9 cellular contexts compared by ENCODE assay signal in genomic region chr18:55401638-55402191, GRCh38.
DNase-seq lines count a peak whose midpoint lies in the region; ATAC-seq and TF ChIP-seq lines count a peak whose summit lies in the region.
"Had no signal": no experiment of that assay in that cellular context is flagged by ENCODE, and none has a peak within 500 bp of the region (broad histone marks: within the 10 kb centered on the region; RNA-seq: fewer than 3 reads in every experiment).

No MANE protein-coding gene starts in this region.

- peak overlapping the region in 1 of 4 donors; percentile 28 for H3K4me3 ChIP-seq in Peyer's patch
- H3K4me3 ChIP-seq in aorta (ENCODE audit: low read length in 2 of 2) = peak overlapping the region; percentile 46 to 89

- peaks cover 4% of the 10 kb centered on the region for H3K27me3 Mint-ChIP-seq in nephron (ENCODE audit: low read depth)
- H3K27me3 Mint-ChIP-seq: central memory CD8-positive, alpha-beta T cell; T-cell had no signal

- intact Hi-C loops in aorta (cut with DNase I) = loop anchor here (5.0 kb wide), 4 partner anchors 59 to 186 kb away; partner anchors contain the start of gene TCF4 (in 1 of the 2)

- H3K4me1 ChIP-seq in Peyer's patch = peaks cover 0 to 4% (median 0%) of the 10 kb centered on the region in 4 donors
- H3K4me1 ChIP-seq in aorta (ENCODE audit: control insufficient read depth in 1 of 2, insufficient read depth in 2 of 2, low read length in 2 of 2) = peaks cover 0 to 3% of the 10 kb centered on the region in 2 donors

- DNase-seq in Peyer's patch (no peak), fibroblast of peridontal ligament (ENCODE audit: extremely low read depth) (peak; percentile 24), aorta (peak in 1 of 2 donors; percentile 61), COLO829 (ENCODE audit: low spot score) (no peak), HUDEP-2 (lab: John Stamatoyannopoulos, UW; ENCODE audit: unreplicated experiment in 76 of 76) (no peak), NCI-H187 (lab: John Stamatoyannopoulos, UW) (no peak)
- DNase-seq: T-cell had no signal

- H3K9me3 Mint-ChIP-seq in nephron = no peaks in the 10 kb centered on the region
- H3K9me3 Mint-ChIP-seq: central memory CD8-positive, alpha-beta T cell; T-cell had no signal

- H3K27ac ChIP-seq in Peyer's patch (peak overlapping the region in 3 of 4 donors; percentile 5 to 65 (median 38)), aorta (ENCODE audit: low read depth in 1 of 2, low read length in 2 of 2) (peak overlapping the region in 1 of 2 donors; percentile 64)

- H3K4me3 Mint-ChIP-seq in nephron = peak overlapping the region; percentile 49 to 83 (median 66)
- H3K4me3 Mint-ChIP-seq: central memory CD8-positive, alpha-beta T cell; T-cell had no signal

- no peak for TF ChIP-seq CTCF in Peyer's patch (IDR thresholded peaks at IDR 0.05)
- no peak for TF ChIP-seq CTCF in nephron (IDR thresholded peaks at IDR 0.05; ENCODE audit: unreplicated experiment in 3 of 3)

- 2 to 5% methylated on average over 12 of the region's 12 CpGs for WGBS in aorta, 2 donors

- no peaks in the 10 kb centered on the region for H3K9me3 ChIP-seq in Peyer's patch
- H3K9me3 ChIP-seq in aorta (ENCODE audit: control insufficient read depth, low read length) = no peaks in the 10 kb centered on the region

- TF ChIP-seq POLR2A in Peyer's patch (IDR thresholded peaks at IDR 0.05) = no peak

- H3K36me3 ChIP-seq in Peyer's patch (no peaks in the 10 kb centered on the region), aorta (ENCODE audit: control insufficient read depth in 1 of 2, insufficient read depth in 2 of 2, low read length in 1 of 2) (no peaks in the 10 kb centered on the region)

- peaks cover 79% of the 10 kb centered on the region for H3K4me1 Mint-ChIP-seq in nephron
- H3K4me1 Mint-ChIP-seq: central memory CD8-positive, alpha-beta T cell; T-cell had no signal

- no peaks in the 10 kb centered on the region for H3K36me3 Mint-ChIP-seq in nephron (ENCODE audit: low read depth)
- H3K36me3 Mint-ChIP-seq: T-cell had no signal

- ATAC-seq in aorta (ENCODE audit: low FRiP score) = peak; percentile 70
- ATAC-seq: T-cell had no signal

- H3K27me3 ChIP-seq in Peyer's patch (no peaks in the 10 kb centered on the region), aorta (ENCODE audit: control insufficient read depth in 1 of 2, insufficient read depth in 2 of 2, low read length in 1 of 2) (no peaks in the 10 kb centered on the region)

- peak overlapping the region; percentile 93 to 98 (median 94) for H3K27ac Mint-ChIP-seq in nephron
- H3K27ac Mint-ChIP-seq: T-cell had no signal
